16 cellular contexts compared by ENCODE assay signal in genomic region chr9:91817106-91817492, GRCh38.
A peak's percentile ranks its signal among the peaks of the same experiment; 100 is the strongest.
DNase-seq lines count a peak whose midpoint lies in the region; ATAC-seq, FAIRE-seq and TF ChIP-seq lines count a peak whose summit lies in the region.
"Had no signal": no experiment of that assay in that cellular context is flagged by ENCODE, and none has a peak within 500 bp of the region (broad histone marks: within the 10 kb centered on the region; RNA-seq: fewer than 3 reads in every experiment).

No MANE protein-coding gene starts in this region.

- H3K36me3 ChIP-seq in GM23338 (ENCODE audit: insufficient read depth), result no peaks in the 10 kb centered on the region
- H3K36me3 ChIP-seq in muscle layer of duodenum (ENCODE audit: control insufficient read depth in 1 of 2, insufficient read depth in 2 of 2, low read length in 2 of 2), result no peaks in the 10 kb centered on the region
- no peaks in the 10 kb centered on the region for H3K36me3 ChIP-seq in stomach smooth muscle (ENCODE audit: control insufficient read depth in 2 of 2, insufficient read depth in 2 of 2, low read length in 2 of 2)
- H3K36me3 ChIP-seq: neutrophil had no signal

- ATAC-seq in GM23338, result no peak
- no peak for ATAC-seq in HG03175 (IDR thresholded peaks at IDR 0.05; ENCODE audit: unreplicated experiment)
- ATAC-seq: activated T-cell treated with anti-CD3 and anti-CD28 coated beads, Interleukin-2, amount 50 U/mL, for 72 hours had no signal

- H3K9me3 Mint-ChIP-seq in GM23338, result peaks cover 4% of the 10 kb centered on the region; the same call in 1 of the 3 replicates
- H3K9me3 Mint-ChIP-seq: activated CD4-positive, alpha-beta memory T cell treated with anti-CD3 and anti-CD28 coated beads, Interleukin-2, amount 10 ng/mL, durations not matched to agents 7 days and 5 days; activated T-cell treated with anti-CD3 and anti-CD28 coated beads, Interleukin-2, amount 50 U/mL, for 72 hours had no signal

- H3K9me2 ChIP-seq in GM23338 (ENCODE audit: insufficient read depth), result no peaks in the 10 kb centered on the region

- H3K4me1 Mint-ChIP-seq in GM23338, result peaks cover 14% of the 10 kb centered on the region
- H3K4me1 Mint-ChIP-seq: activated CD4-positive, alpha-beta memory T cell treated with anti-CD3 and anti-CD28 coated beads, Interleukin-2, amount 10 ng/mL, durations not matched to agents 7 days and 5 days had no signal

- H3K9me3 ChIP-seq in muscle layer of duodenum (ENCODE audit: control insufficient read depth in 1 of 2, low read length in 2 of 2) (no peaks in the 10 kb centered on the region), stomach smooth muscle (ENCODE audit: control insufficient read depth in 2 of 2, low read length in 2 of 2) (no peaks in the 10 kb centered on the region)
- H3K9me3 ChIP-seq: Caco-2, neutrophil had no signal

- H3K4me2 ChIP-seq in GM23338, result peak overlapping the region; percentile 68; the same call in 1 of the 2 replicates

- no peak for TF ChIP-seq CTCF in GM23338 (conservative IDR thresholded peaks at IDR 0.05; ENCODE audit: low read depth in 2 of 2)
- no peak for TF ChIP-seq CTCF in choroid plexus epithelial cell (conservative IDR thresholded peaks at IDR 0.05; ENCODE audit: low read depth, low read length)

- H3K27me3 ChIP-seq in GM23338 (ENCODE audit: insufficient read depth), result no peaks in the 10 kb centered on the region
- no peaks in the 10 kb centered on the region for H3K27me3 ChIP-seq in muscle layer of duodenum (ENCODE audit: low read depth, low read length)
- H3K27me3 ChIP-seq in stomach smooth muscle (ENCODE audit: control insufficient read depth in 1 of 2, insufficient read depth in 2 of 2, low read length in 2 of 2), result no peaks in the 10 kb centered on the region
- H3K27me3 ChIP-seq: neutrophil had no signal

- no peaks in the 10 kb centered on the region for H4K20me1 ChIP-seq in GM23338 (replicated peaks; ENCODE audit: insufficient read depth)

- H3K79me2 ChIP-seq in GM23338 (replicated peaks; ENCODE audit: insufficient read depth), result no peaks in the 10 kb centered on the region

- no peak overlapping the region for H3K27ac Mint-ChIP-seq in GM23338
- H3K27ac Mint-ChIP-seq: activated CD4-positive, alpha-beta memory T cell treated with anti-CD3 and anti-CD28 coated beads, Interleukin-2, amount 10 ng/mL, durations not matched to agents 7 days and 5 days; activated T-cell treated with anti-CD3 and anti-CD28 coated beads, Interleukin-2, amount 50 U/mL, for 72 hours had no signal

- H3K27ac ChIP-seq in GM23338 (ENCODE audit: low read depth) (no peak overlapping the region), muscle layer of duodenum (ENCODE audit: low read length) (peak overlapping the region; percentile 35), stomach smooth muscle (ENCODE audit: low read length) (peak overlapping the region; percentile 84)
- H3K27ac ChIP-seq: neutrophil had no signal

- H3F3A ChIP-seq in GM23338 (replicated peaks; ENCODE audit: low read depth), result no peaks in the 10 kb centered on the region

- no peak overlapping the region; the same call in 2 of the 3 replicates for H3K4me3 Mint-ChIP-seq in GM23338
- H3K4me3 Mint-ChIP-seq: activated CD4-positive, alpha-beta memory T cell treated with anti-CD3 and anti-CD28 coated beads, Interleukin-2, amount 10 ng/mL, durations not matched to agents 7 days and 5 days; activated T-cell treated with anti-CD3 and anti-CD28 coated beads, Interleukin-2, amount 50 U/mL, for 72 hours had no signal

- H3K36me3 Mint-ChIP-seq in GM23338 (ENCODE audit: low read depth), result 0 out of 3 replicates have a peak, but pooled peaks cover 7% of the 10 kb centered on the region

- H3K27me3 Mint-ChIP-seq in GM23338 (ENCODE audit: insufficient read depth, low read depth, poor library complexity), result peaks cover 7% of the 10 kb centered on the region

- no peak for DNase-seq in GM23338 (ENCODE audit: low spot score)
- no peak for DNase-seq in choroid plexus epithelial cell (ENCODE audit: low read depth)
- no peak for DNase-seq in GM19240 (ENCODE audit: insufficient read length, low spot score)
- DNase-seq in GM12891 (ENCODE audit: insufficient read length, low spot score), result no peak
- DNase-seq in NCI-H1436 (lab: John Stamatoyannopoulos, UW), result no peak
- DNase-seq: activated CD4-positive, alpha-beta memory T cell treated with anti-CD3 and anti-CD28 coated beads, Interleukin-2, amount 10 ng/mL, durations not matched to agents 7 days and 5 days; activated T-cell treated with anti-CD3 and anti-CD28 coated beads, Interleukin-2, amount 50 U/mL, for 72 hours; Caco-2; NCI-H1694; NCI-H446 had no signal

- TF ChIP-seq POLR2A in GM12891 (IDR thresholded peaks at IDR 0.05; ENCODE audit: low read depth, low read length), result no peak

- H3K4me3 ChIP-seq in GM23338, result no peak overlapping the region
- H3K4me3 ChIP-seq in choroid plexus epithelial cell (ENCODE audit: low read depth, low read length), result peak overlapping the region; percentile 38
- H3K4me3 ChIP-seq in muscle layer of duodenum (ENCODE audit: low read depth in 1 of 2, low read length in 2 of 2), result no peak overlapping the region
- peak overlapping the region; percentile 17 to 60 for H3K4me3 ChIP-seq in stomach smooth muscle (ENCODE audit: low read length in 2 of 2)
- H3K4me3 ChIP-seq: skin epidermis had no signal

- H3K4me1 ChIP-seq in GM23338 (ENCODE audit: insufficient read depth) (peaks cover 9% of the 10 kb centered on the region), muscle layer of duodenum (ENCODE audit: control insufficient read depth in 1 of 2, insufficient read depth in 2 of 2, low read length in 2 of 2) (peaks cover 12 to 42% of the 10 kb centered on the region in 2 donors), stomach smooth muscle (ENCODE audit: control insufficient read depth, insufficient read depth, low read length) (peaks cover 53% of the 10 kb centered on the region)
- H3K4me1 ChIP-seq: Caco-2 had no signal

- no peak for FAIRE-seq in GM12891 (lab: Jason Lieb, UNC)
- FAIRE-seq: H54 had no signal

- peak overlapping the region in 1 of 2 donors; percentile 14 for H3K9ac ChIP-seq in stomach smooth muscle (ENCODE audit: low read length in 2 of 2)

- H2AFZ ChIP-seq in GM23338, result no peak overlapping the region

TF ChIP-seq in GM23338, 12 proteins besides CTCF, POLR2A, EP300 and RAD21 (continues in another document):
- TF ChIP-seq ZNF331 (CRISPR knock-in tag; IDR thresholded peaks at IDR 0.05; ENCODE audit: low read depth), result no peak
- no peak for TF ChIP-seq EZH2phosphoT487 (IDR thresholded peaks at IDR 0.05; ENCODE audit: unreplicated experiment)
- no peak for TF ChIP-seq STAT1 (IDR thresholded peaks at IDR 0.05; ENCODE audit: unreplicated experiment)
- TF ChIP-seq REST (IDR thresholded peaks at IDR 0.05; ENCODE audit: unreplicated experiment), result no peak
- no peak for TF ChIP-seq EZH2 (IDR thresholded peaks at IDR 0.05; ENCODE audit: low read depth, unreplicated experiment)

TF ChIP-seq in GM12891, 5 proteins besides CTCF, POLR2A, EP300 and RAD21:
- no peak for TF ChIP-seq TAF1 (IDR thresholded peaks at IDR 0.05; ENCODE audit: low read depth, low read length)

Comparison
In these comparisons a context has a peak if more than half of its experiments do, and no peak if none do; other contexts are left out.
1. H3K4me3 ChIP-seq: peak in choroid plexus epithelial cell (single experiment) and stomach smooth muscle (2 of 2); none in GM23338 (single experiment) and muscle layer of duodenum (0 of 2).